ENCODE assay signal across 9 cellular contexts in genomic region chr16:89256651-89257254, GRCh38. TPM values are rescaled to one million over a fixed set of nuclear protein-coding genes. Genes with fewer than 3 reads are reported as not detected.
DNase-seq lines count a peak whose midpoint lies in the region; ATAC-seq, FAIRE-seq and TF ChIP-seq lines count a peak whose summit lies in the region.
"Had no signal": no experiment of that assay in that cellular context is flagged by ENCODE, and none has a peak within 500 bp of the region (broad histone marks: within the 10 kb centered on the region; RNA-seq: fewer than 3 reads in every experiment).

No MANE protein-coding gene starts in this region.

- H3K4me1 ChIP-seq in heart right ventricle (peaks cover 0 to 22% (median 15%) of the 10 kb centered on the region in 9 donors), upper lobe of right lung (peaks cover 18% of the 10 kb centered on the region)

- WGBS in heart right ventricle, 2 donors: 3 to 5% methylated on average over 56 to 57 of the region's 57 CpGs

- H3K9me3 ChIP-seq in heart right ventricle (no peaks in the 10 kb centered on the region), upper lobe of right lung (no peaks in the 10 kb centered on the region)

- TF ChIP-seq POLR2A in H54 (IDR thresholded peaks at IDR 0.05; ENCODE audit: low read depth, low read length): no peak

- H3K27ac ChIP-seq in RWPE1 (peak overlapping the region; percentile 3; the same call in 1 of the 2 replicates), heart right ventricle (peak overlapping the region in 1 of 10 donors; percentile 31), upper lobe of right lung (no peak overlapping the region)
- H3K27ac ChIP-seq: KMS-11 had no signal

- TF ChIP-seq CTCF in RWPE1 (conservative IDR thresholded peaks at IDR 0.05; ENCODE audit: low read depth): no peak
- TF ChIP-seq CTCF in heart right ventricle (IDR thresholded peaks at IDR 0.05): peak in 2 of 9 donors; percentile 6 to 11
- no peak for TF ChIP-seq CTCF in upper lobe of right lung (IDR thresholded peaks at IDR 0.05)

- peak; percentile 24 to 95 (median 76) for ATAC-seq in heart right ventricle
- ATAC-seq in upper lobe of right lung: peak; percentile 87

- POLR2A ChIA-PET in RWPE1 (lab: Yijun Ruan, JAX; ENCODE audit: low non-redundant PET): no interaction called here

- FAIRE-seq in H54 (lab: Jason Lieb, UNC): no peak

- peaks cover 0 to 28% (median 18%) of the 10 kb centered on the region in 7 donors for H3K27me3 ChIP-seq in heart right ventricle
- peaks cover 18% of the 10 kb centered on the region for H3K27me3 ChIP-seq in upper lobe of right lung

- CTCF ChIA-PET in RWPE1 (lab: Yijun Ruan, JAX): no interaction called here

- intact Hi-C loops in heart right ventricle (cut with DNase I): no loop called here
- intact Hi-C loops in upper lobe of right lung (cut with DNase I): no loop called here

- H3K4me3 ChIP-seq in heart right ventricle (peak overlapping the region; percentile 14 to 53 (median 46)), upper lobe of right lung (peak overlapping the region; percentile 45)

- no peaks in the 10 kb centered on the region for H3K36me3 ChIP-seq in heart right ventricle
- H3K36me3 ChIP-seq in upper lobe of right lung: no peaks in the 10 kb centered on the region

- DNase-seq in ELR (ENCODE audit: low read depth): peak; percentile 80
- peak; percentile 73 for DNase-seq in RWPE1 (ENCODE audit: low spot score)
- peak; percentile 86 for DNase-seq in activated naive CD4-positive, alpha-beta T cell treated with anti-CD3 and anti-CD28 coated beads, Interleukin-2, amount 50 U/mL, for 16 hours
- DNase-seq in heart right ventricle: no peak
- peak; percentile 83 for DNase-seq in retina
- DNase-seq in upper lobe of right lung: no peak
- no peak for DNase-seq in H54 (ENCODE audit: insufficient read length, low spot score)
- no peak for DNase-seq in NOMO-1 treated with DMSO at 0.1 percent for 48 hours (lab: John Stamatoyannopoulos, UW; ENCODE audit: unreplicated experiment)

RNA-seq across cellular contexts. Expression of gene ZNF778, which starts 39.2 kb away (rescaled TPM):
- total RNA-seq in heart right ventricle (10 to 100 TPM in 2 of 10 donors, 1 to 10 TPM in 8; 5.9 to 11.3 (median 8.8) TPM), upper lobe of right lung (10.3 TPM)
- 1 to 10 TPM; 1.7 to 1.8 TPM for polyA plus RNA-seq in heart right ventricle

RNA-seq across cellular contexts. Expression of gene SLC22A31, which starts 56.4 kb away (rescaled TPM):
- total RNA-seq in heart right ventricle: under 1 TPM in 1 of 10 donors, not detected in 9; 0.36 TPM
- under 1 TPM in 1 of 2 donors, not detected in 1; 0.20 TPM for polyA plus RNA-seq in heart right ventricle
- total RNA-seq in upper lobe of right lung: 136 TPM

Comparison
In these comparisons a context has a peak if more than half of its experiments do, and no peak if none do; other contexts are left out.
1. DNase-seq: peak in ELR (single experiment), RWPE1 (single experiment), activated naive CD4-positive, alpha-beta T cell treated with anti-CD3 and anti-CD28 coated beads, Interleukin-2, amount 50 U/mL, for 16 hours (single experiment) and retina (single experiment); none in heart right ventricle (0 of 2), upper lobe of right lung (single experiment), H54 (single experiment) and NOMO-1 treated with DMSO at 0.1 percent for 48 hours (single experiment).
2. RNA of gene SLC22A31, which starts 56.4 kb away (total RNA-seq): 136 TPM in upper lobe of right lung (single experiment); 0.36 TPM in heart right ventricle; every median in the first group is over 100 times any median in the second.